ENCODE assay signal across 8 cellular contexts in the genomic region with DNA sequence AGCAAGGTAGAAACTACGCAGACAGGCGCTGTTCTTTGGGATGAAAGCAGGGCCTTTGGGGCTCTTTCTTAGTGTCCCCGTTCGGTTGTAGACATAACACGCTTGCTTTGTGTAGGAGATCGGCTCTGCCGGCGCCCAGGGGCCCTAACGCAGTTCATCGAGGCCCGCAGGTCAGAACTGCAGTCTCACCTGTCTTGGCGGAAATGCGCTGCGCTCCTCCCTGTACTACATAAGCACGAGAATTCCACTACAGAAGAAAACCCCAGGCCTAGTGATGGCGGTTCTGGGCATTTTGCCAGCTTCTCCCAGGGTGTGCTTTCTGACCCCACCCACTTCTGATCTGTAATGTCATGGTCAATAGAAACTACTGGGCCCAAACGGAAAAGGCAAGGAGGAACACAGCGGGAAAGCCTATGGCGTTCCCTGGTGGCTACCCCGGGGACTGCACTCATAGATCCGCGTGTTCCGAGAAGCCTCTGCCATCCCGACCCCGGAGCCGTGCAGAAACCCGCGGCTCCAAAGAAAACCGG. TPM values are rescaled to one million over a fixed set of nuclear protein-coding genes. Genes with fewer than 3 reads are reported as not detected.
DNase-seq lines count a peak whose midpoint lies in the region; ATAC-seq, FAIRE-seq and TF ChIP-seq lines count a peak whose summit lies in the region.
"Not testable (repeated sequence)": the region's sequence is repeated elsewhere in the genome, so short reads cannot be mapped to it uniquely, and the experiment has no call there.

No MANE protein-coding gene starts in this region.

- not testable (repeated sequence) for TF ChIP-seq CTCF in Calu3 (IDR thresholded peaks at IDR 0.05; ENCODE audit: unreplicated experiment); K562 (IDR thresholded peaks at IDR 0.05 in 2 of 3, conservative IDR thresholded peaks at IDR 0.05 in 1 of 3; ENCODE audit: insufficient read depth in 2 of 3, low read depth in 1 of 3, low read length in 3 of 3); fibroblast of the aortic adventitia (IDR thresholded peaks at IDR 0.05; ENCODE audit: insufficient read depth, low read length)

- TF ChIP-seq POLR2A in K562 (conservative IDR thresholded peaks at IDR 0.05): not testable (repeated sequence)

- H3K4me3 ChIP-seq in K562; fibroblast of the aortic adventitia (ENCODE audit: low read depth, low read length): not testable (repeated sequence)

- CTCF ChIA-PET in Calu3 (lab: Charles Lee); K562 (lab: Yijun Ruan, JAX; ENCODE audit: low intra/inter-chr PET ratio): not testable (repeated sequence)

- not testable (repeated sequence) for H3K9ac ChIP-seq in K562 (ENCODE audit: insufficient read depth in 1 of 2, low read depth in 2 of 2, low read length in 2 of 2)

- H3K27ac Mint-ChIP-seq in Calu3 (ENCODE audit: unreplicated experiment): not testable (repeated sequence)

- peak; percentile 31 for DNase-seq in Calu3
- DNase-seq in M059J (ENCODE audit: low read depth): peak; percentile 54
- DNase-seq in NCI-H748 (lab: John Stamatoyannopoulos, UW; ENCODE audit: unreplicated experiment): peak; percentile 84
- peak; percentile 21 for DNase-seq in activated CD4-positive, alpha-beta T cell treated with anti-CD3 and anti-CD28 coated beads for 48 hours
- DNase-seq in K562 (ENCODE audit: extremely low read depth in 1 of 4, low spot score in 3 of 4): peak in 1 of 4 experiments; percentile 12
- peak; percentile 62 for DNase-seq in fibroblast of the aortic adventitia (ENCODE audit: low read depth)
- DNase-seq in midbrain (lab: John Stamatoyannopoulos, UW): peak; percentile 2
- peak; percentile 10 for DNase-seq in stimulated activated CD4-positive, alpha-beta T cell treated with anti-CD3 and anti-CD28 coated beads, Interleukin-4, amount 100 ng/mL, for 24 hours

- not testable (repeated sequence) for BruUV-seq in Calu3 (replicated peaks; lab: Mats Ljungman, UMichigan); K562 (replicated peaks; lab: Mats Ljungman, UMichigan)

- H3K27ac ChIP-seq in K562 (ENCODE audit: extremely low read depth, low read depth, low read length): not testable (repeated sequence)

- in situ Hi-C loops in K562 (cut with MboI): not testable (repeated sequence)

- H3K36me3 Mint-ChIP-seq in Calu3 (ENCODE audit: insufficient read depth, unreplicated experiment): not testable (repeated sequence)

- TF ChIP-seq RAD21 in K562 (CRISPR knock-in tag; conservative IDR thresholded peaks at IDR 0.05 in 1 of 2, IDR thresholded peaks at IDR 0.05 in 1 of 2): not testable (repeated sequence)

- not testable (repeated sequence) for H3K36me3 ChIP-seq in K562 (ENCODE audit: control insufficient read depth, insufficient read depth, low read length)

- not testable (repeated sequence) for H2AFZ ChIP-seq in K562 (ENCODE audit: low read depth, low read length)

- not testable (repeated sequence) for H4K20me1 ChIP-seq in K562 (replicated peaks; ENCODE audit: control insufficient read depth, insufficient read depth, low read length)

- not testable (repeated sequence) for H3K9me3 Mint-ChIP-seq in Calu3 (ENCODE audit: low read depth, unreplicated experiment)

- H3K4me3 Mint-ChIP-seq in Calu3 (ENCODE audit: low read depth, unreplicated experiment): not testable (repeated sequence)

- not testable (repeated sequence) for H3K4me1 ChIP-seq in K562 (replicated peaks in 1 of 2; ENCODE audit: control insufficient read depth in 2 of 2, insufficient read depth in 2 of 2, low read length in 2 of 2)

- TF ChIP-seq EP300 in K562 (IDR thresholded peaks at IDR 0.05; ENCODE audit: low read length): not testable (repeated sequence)

- intact Hi-C loops in Calu3 (cut with micrococcal nuclease; ENCODE audit: unreplicated experiment); K562 (cut with micrococcal nuclease): not testable (repeated sequence)

- H3K4me2 ChIP-seq in K562 (ENCODE audit: insufficient read depth, low read length): not testable (repeated sequence)

- 57% methylated on average over 6 of the region's 29 CpGs for WGBS in K562 (ENCODE audit: insufficient coverage, low coverage, missing lambda C conversion rate)

- H3K4me1 Mint-ChIP-seq in Calu3 (ENCODE audit: low read depth, unreplicated experiment): not testable (repeated sequence)

- H3K79me2 ChIP-seq in K562 (ENCODE audit: control insufficient read depth, insufficient read depth, low read length): not testable (repeated sequence)

- H3K9me3 ChIP-seq in K562 (replicated peaks; ENCODE audit: control insufficient read depth, insufficient read depth, low read depth, low read length): not testable (repeated sequence)

- FAIRE-seq in K562 (lab: Jason Lieb, UNC): not testable (repeated sequence)

- ATAC-seq in K562: not testable (repeated sequence)

- POLR2A ChIA-PET in K562 (lab: Yijun Ruan, JAX): not testable (repeated sequence)

- H3K9me1 ChIP-seq in K562 (ENCODE audit: control insufficient read depth, insufficient read depth, low read length): not testable (repeated sequence)

- not testable (repeated sequence) for H3K27me3 ChIP-seq in K562 (ENCODE audit: control insufficient read depth in 2 of 2, insufficient read depth in 2 of 2, low read length in 2 of 2)

- H3K27me3 Mint-ChIP-seq in Calu3 (ENCODE audit: unreplicated experiment): not testable (repeated sequence)

TF ChIP-seq in K562, 482 proteins besides CTCF, POLR2A, EP300 and RAD21:
- TF ChIP-seq, protein P1, sequence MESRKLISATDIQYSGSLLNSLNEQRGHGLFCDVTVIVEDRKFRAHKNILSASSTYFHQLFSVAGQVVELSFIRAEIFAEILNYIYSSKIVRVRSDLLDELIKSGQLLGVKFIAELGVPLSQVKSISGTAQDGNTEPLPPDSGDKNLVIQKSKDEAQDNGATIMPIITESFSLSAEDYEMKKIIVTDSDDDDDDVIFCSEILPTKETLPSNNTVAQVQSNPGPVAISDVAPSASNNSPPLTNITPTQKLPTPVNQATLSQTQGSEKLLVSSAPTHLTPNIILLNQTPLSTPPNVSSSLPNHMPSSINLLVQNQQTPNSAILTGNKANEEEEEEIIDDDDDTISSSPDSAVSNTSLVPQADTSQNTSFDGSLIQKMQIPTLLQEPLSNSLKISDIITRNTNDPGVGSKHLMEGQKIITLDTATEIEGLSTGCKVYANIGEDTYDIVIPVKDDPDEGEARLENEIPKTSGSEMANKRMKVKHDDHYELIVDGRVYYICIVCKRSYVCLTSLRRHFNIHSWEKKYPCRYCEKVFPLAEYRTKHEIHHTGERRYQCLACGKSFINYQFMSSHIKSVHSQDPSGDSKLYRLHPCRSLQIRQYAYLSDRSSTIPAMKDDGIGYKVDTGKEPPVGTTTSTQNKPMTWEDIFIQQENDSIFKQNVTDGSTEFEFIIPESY (CRISPR knock-in tag; IDR thresholded peaks at IDR 0.05): peak; percentile 65
- TF ChIP-seq NFIC (IDR thresholded peaks at IDR 0.05): peak; percentile 63
TF ChIP-seq in K562: peak in this region for 2; not testable (repeated sequence) for 480.

RNA-seq across cellular contexts. Expression of gene NBPF8, which starts 26.2 kb away (rescaled TPM):
- total RNA-seq in Calu3 (2022) (8.8 and 9.3 TPM in 2 replicates), K562 (2014; rRNA removed) (3.7 and 4.5 TPM in 2 replicates), K562 (2014; rRNA removed; fragmentation: Illumina TruSeq; extraction: Trizol) (6.8 and 7.1 TPM in 2 replicates), K562 (2015; rRNA removed; fragmentation: Illumina TruSeq; extraction: Trizol) (7.1 TPM in 2 replicates), K562 (2021) (4.3 and 4.9 TPM in 2 replicates), fibroblast of the aortic adventitia (ENCODE audit: low replicate concordance) (6.1 and 9.5 TPM in 2 replicates)
- 8.8 and 14.4 TPM in 2 replicates for total RNA-seq in M059J (2014; rRNA removed; shearing (Covaris generic))
- 23.1 and 43.4 TPM in 2 replicates for total RNA-seq in K562 (2011; cell fraction: chromatin; rRNA removed; ENCODE audit: low replicate concordance)
- total RNA-seq in K562 (2011; cell fraction: nucleolus; rRNA removed): 10.0 and 13.4 TPM in 2 replicates
- total RNA-seq in K562 (2011; cell fraction: nucleoplasm; rRNA removed): 16.6 and 19.8 TPM in 2 replicates
- polyA plus RNA-seq in K562 (2011; rRNA removed) (11.4 and 14.7 TPM in 2 replicates), K562 (2014; fragmentation: Illumina TruSeq; extraction: Trizol) (8.0 and 10.0 TPM in 2 replicates), K562 (2014; fragmentation: Nextera tagmentation; extraction: Ambion mirVana) (1 to 10 TPM; 1.7 to 2.8 TPM), K562 (2014; rRNA removed) (9.1 TPM in 2 replicates)
- polyA plus RNA-seq in K562 (2011; cell fraction: cytosol; rRNA removed): 4.2 and 5.0 TPM in 2 replicates
- 36.2 and 52.5 TPM in 2 replicates for polyA plus RNA-seq in K562 (2011; cell fraction: nucleus; rRNA removed)
- 5.7 and 12.1 TPM in 2 replicates for polyA plus RNA-seq in K562 (2012)
- 6.7 and 8.2 TPM in 2 replicates for polyA minus RNA-seq in K562 (2011; rRNA and poly(A)+ RNA removed)
- 2.1 and 2.5 TPM in 2 replicates for polyA minus RNA-seq in K562 (2011; cell fraction: cytosol; rRNA and poly(A)+ RNA removed)
- polyA minus RNA-seq in K562 (2011; cell fraction: nucleus; rRNA and poly(A)+ RNA removed): 6.6 and 8.3 TPM in 2 replicates
